In genomic region chr6:164827537-164827936, GRCh38 we compare ENCODE assay signal across 26 cellular contexts.
DNase-seq lines count a peak whose midpoint lies in the region; TF ChIP-seq lines count a peak whose summit lies in the region.
"Had no signal": no experiment of that assay in that cellular context is flagged by ENCODE, and none has a peak within 500 bp of the region (broad histone marks: within the 10 kb centered on the region; RNA-seq: fewer than 3 reads in every experiment).

No MANE protein-coding gene starts in this region.

- DNase-seq in A172 (ENCODE audit: low spot score), result peak; percentile 23
- peak; percentile 5 for DNase-seq in HPDE6-E6E7 (ENCODE audit: extremely low spot score)
- peak; percentile 79 for DNase-seq in NCI-H345 (lab: John Stamatoyannopoulos, UW)
- no peak for DNase-seq in dorsolateral prefrontal cortex
- DNase-seq in anterior cingulate cortex (lab: John Stamatoyannopoulos, UW), result no peak
- no peak for DNase-seq in activated T-helper 1 cell treated with anti-CD3 and anti-CD28 coated beads, Interleukin-12 subunit alpha, Interleukin-12 subunit beta, Interleukin-2, Interleukin-4 antibody, amounts not matched to agents 30 ng/mL and 10 ng/mL and 1 ng/mL, durations not matched to agents 14 hours and 24 hours and 36 hours (ENCODE audit: low spot score)
- DNase-seq in sigmoid colon, result no peak
- DNase-seq in NCI-H82 treated with DMSO at 0.1 percent for 48 hours (lab: John Stamatoyannopoulos, UW; ENCODE audit: unreplicated experiment), result no peak
- DNase-seq: ACHN; activated CD4-positive, alpha-beta T cell treated with anti-CD3 and anti-CD28 coated beads for 4 hours; activated naive CD4-positive, alpha-beta T cell treated with anti-CD3 and anti-CD28 coated beads, Interleukin-2, amount 10 ng/mL, durations not matched to agents 7 days and 5 days; activated T-cell treated with anti-CD3 and anti-CD28 coated beads, Interleukin-2, amount 50 U/mL, for 48 hours; central memory CD4-positive, alpha-beta T cell; heart left ventricle; left cardiac atrium; NCI-H2029; NCI-H526 treated with DMSO at 0.1 percent for 48 hours; OCI-M1; SIG-M5; stimulated activated CD8-positive, alpha-beta memory T cell treated with anti-CD3 and anti-CD28 coated beads, Interleukin-4, amount 100 ng/mL, for 48 hours; T-helper 1 cell; upper lobe of left lung had no signal

- 78 to 85% methylated on average over 8 of the region's 8 CpGs for WGBS in sigmoid colon, 2 donors

- H3K27ac Mint-ChIP-seq in activated T-helper 1 cell treated with anti-CD3 and anti-CD28 coated beads, Interleukin-12 subunit alpha, Interleukin-12 subunit beta, Interleukin-2, Interleukin-4 antibody, amounts not matched to agents 30 ng/mL and 10 ng/mL and 1 ng/mL, durations not matched to agents 14 hours and 24 hours and 36 hours, result no peak overlapping the region
- H3K27ac Mint-ChIP-seq: activated naive CD4-positive, alpha-beta T cell treated with anti-CD3 and anti-CD28 coated beads, Interleukin-2, amount 10 ng/mL, durations not matched to agents 7 days and 5 days; nephron had no signal

- H3K9me3 ChIP-seq in sigmoid colon, result peaks cover 0 to 16% (median 0%) of the 10 kb centered on the region in 4 donors
- H3K9me3 ChIP-seq: BLaER1, heart left ventricle, upper lobe of left lung had no signal

- H3K4me3 ChIP-seq in dorsolateral prefrontal cortex, result peak overlapping the region in 53 of 59 donors; percentile 1 to 57 (median 36)
- no peak overlapping the region for H3K4me3 ChIP-seq in sigmoid colon
- H3K4me3 ChIP-seq: BLaER1, heart left ventricle, upper lobe of left lung had no signal

- no peaks in the 10 kb centered on the region for H3K4me1 ChIP-seq in sigmoid colon
- H3K4me1 ChIP-seq: BLaER1, parathyroid adenoma, upper lobe of left lung had no signal

- intact Hi-C loops in dorsolateral prefrontal cortex (cut with DNase I) (loop anchor here in 1 of 2 donors (5.0 kb wide), 1 partner anchor 85 kb away; no protein-coding TSS in a partner anchor), sigmoid colon (cut with DNase I) (no loop called here)
- intact Hi-C loops in activated T-helper 1 cell treated with anti-CD3 and anti-CD28 coated beads, Interleukin-12 subunit alpha, Interleukin-12 subunit beta, Interleukin-2, Interleukin-4 antibody, amounts not matched to agents 30 ng/mL and 10 ng/mL and 1 ng/mL, durations not matched to agents 14 hours and 24 hours and 36 hours (cut with micrococcal nuclease), result no loop called here

- no peak for TF ChIP-seq EP300 in sigmoid colon (IDR thresholded peaks at IDR 0.05)

- H3K36me3 Mint-ChIP-seq in activated T-helper 1 cell treated with anti-CD3 and anti-CD28 coated beads, Interleukin-12 subunit alpha, Interleukin-12 subunit beta, Interleukin-2, Interleukin-4 antibody, amounts not matched to agents 30 ng/mL and 10 ng/mL and 1 ng/mL, durations not matched to agents 14 hours and 24 hours and 36 hours (ENCODE audit: low read depth), result no peaks in the 10 kb centered on the region
- H3K36me3 Mint-ChIP-seq: activated naive CD4-positive, alpha-beta T cell treated with anti-CD3 and anti-CD28 coated beads, Interleukin-2, amount 10 ng/mL, durations not matched to agents 7 days and 5 days; IgD-negative memory B cell had no signal

- peaks cover 7% of the 10 kb centered on the region for H3K9me3 Mint-ChIP-seq in activated T-helper 1 cell treated with anti-CD3 and anti-CD28 coated beads, Interleukin-12 subunit alpha, Interleukin-12 subunit beta, Interleukin-2, Interleukin-4 antibody, amounts not matched to agents 30 ng/mL and 10 ng/mL and 1 ng/mL, durations not matched to agents 14 hours and 24 hours and 36 hours

- no peaks in the 10 kb centered on the region for H3K27me3 ChIP-seq in dorsolateral prefrontal cortex
- no peaks in the 10 kb centered on the region for H3K27me3 ChIP-seq in sigmoid colon
- H3K27me3 ChIP-seq: BLaER1, heart left ventricle, upper lobe of left lung had no signal

- TF ChIP-seq CTCF in dorsolateral prefrontal cortex (IDR thresholded peaks at IDR 0.05 in 54 of 56, conservative IDR thresholded peaks at IDR 0.05 in 2 of 56; ENCODE audit: low read depth in 1 of 56, partially characterized antibody in 56 of 56) (no peak), sigmoid colon (IDR thresholded peaks at IDR 0.05) (no peak)

- no peak for TF ChIP-seq POLR2A in sigmoid colon (IDR thresholded peaks at IDR 0.05)

- no peak overlapping the region for H3K4me3 Mint-ChIP-seq in activated T-helper 1 cell treated with anti-CD3 and anti-CD28 coated beads, Interleukin-12 subunit alpha, Interleukin-12 subunit beta, Interleukin-2, Interleukin-4 antibody, amounts not matched to agents 30 ng/mL and 10 ng/mL and 1 ng/mL, durations not matched to agents 14 hours and 24 hours and 36 hours
- H3K4me3 Mint-ChIP-seq: activated naive CD4-positive, alpha-beta T cell treated with anti-CD3 and anti-CD28 coated beads, Interleukin-2, amount 10 ng/mL, durations not matched to agents 7 days and 5 days; IgD-negative memory B cell had no signal

- no peaks in the 10 kb centered on the region for H3K4me1 Mint-ChIP-seq in activated T-helper 1 cell treated with anti-CD3 and anti-CD28 coated beads, Interleukin-12 subunit alpha, Interleukin-12 subunit beta, Interleukin-2, Interleukin-4 antibody, amounts not matched to agents 30 ng/mL and 10 ng/mL and 1 ng/mL, durations not matched to agents 14 hours and 24 hours and 36 hours (ENCODE audit: low read depth)
- H3K4me1 Mint-ChIP-seq: activated naive CD4-positive, alpha-beta T cell treated with anti-CD3 and anti-CD28 coated beads, Interleukin-2, amount 10 ng/mL, durations not matched to agents 7 days and 5 days; IgD-negative memory B cell; nephron had no signal

- H3K27ac ChIP-seq in dorsolateral prefrontal cortex (peak overlapping the region in 6 of 59 donors; percentile 7 to 49 (median 16)), sigmoid colon (no peak overlapping the region)
- H3K27ac ChIP-seq: BLaER1, heart left ventricle, parathyroid adenoma, upper lobe of left lung had no signal

- H3K27me3 Mint-ChIP-seq in activated T-helper 1 cell treated with anti-CD3 and anti-CD28 coated beads, Interleukin-12 subunit alpha, Interleukin-12 subunit beta, Interleukin-2, Interleukin-4 antibody, amounts not matched to agents 30 ng/mL and 10 ng/mL and 1 ng/mL, durations not matched to agents 14 hours and 24 hours and 36 hours (ENCODE audit: insufficient read depth), result no peaks in the 10 kb centered on the region
- H3K27me3 Mint-ChIP-seq: activated naive CD4-positive, alpha-beta T cell treated with anti-CD3 and anti-CD28 coated beads, Interleukin-2, amount 10 ng/mL, durations not matched to agents 7 days and 5 days; IgD-negative memory B cell had no signal

- no peaks in the 10 kb centered on the region for H3K36me3 ChIP-seq in sigmoid colon
- H3K36me3 ChIP-seq: BLaER1, heart left ventricle, upper lobe of left lung had no signal

Comparison
In these comparisons a context has a peak if more than half of its experiments do, and no peak if none do; other contexts are left out.
1. DNase-seq: peak in A172 (single experiment), HPDE6-E6E7 (single experiment) and NCI-H345 (single experiment); none in dorsolateral prefrontal cortex (0 of 10), anterior cingulate cortex (0 of 58), activated T-helper 1 cell treated with anti-CD3 and anti-CD28 coated beads, Interleukin-12 subunit alpha, Interleukin-12 subunit beta, Interleukin-2, Interleukin-4 antibody, amounts not matched to agents 30 ng/mL and 10 ng/mL and 1 ng/mL, durations not matched to agents 14 hours and 24 hours and 36 hours (single experiment), sigmoid colon (single experiment) and NCI-H82 treated with DMSO at 0.1 percent for 48 hours (single experiment).
2. H3K4me3 ChIP-seq: peak in dorsolateral prefrontal cortex (53 of 59); none in sigmoid colon (0 of 4).